ENCODE assay signal across 11 cellular contexts in genomic region chr7:73360590-73360989, GRCh38. TPM values are rescaled to one million over a fixed set of nuclear protein-coding genes. Genes with fewer than 3 reads are reported as not detected.
"Had no signal": no experiment of that assay in that cellular context is flagged by ENCODE, and none has a peak within 500 bp of the region (broad histone marks: within the 10 kb centered on the region; RNA-seq: fewer than 3 reads in every experiment).

No MANE protein-coding gene starts in this region.

RNA-seq across cellular contexts. Expression of gene FKBP6, which starts 32.6 kb away (rescaled TPM):
- total RNA-seq: stomach, subcutaneous adipose tissue, suprapubic skin, thoracic aorta, tibial nerve, transverse colon, upper lobe of right lung, ureter, urinary bladder, vagina had no signal
- polyA plus RNA-seq: urinary bladder had no signal

RNA-seq across cellular contexts. Expression of gene TRIM50, which starts 32.7 kb away (rescaled TPM):
- total RNA-seq: temporal lobe, transverse colon, ureter, vagina had no signal
